Comparison of ENCODE assay signal across 19 cellular contexts in genomic region chr7:77894574-77895091, GRCh38.
"Had no signal": no experiment of that assay in that cellular context is flagged by ENCODE, and none has a peak within 500 bp of the region (broad histone marks: within the 10 kb centered on the region; RNA-seq: fewer than 3 reads in every experiment).

No MANE protein-coding gene starts in this region.

- H3K27me3 ChIP-seq: body of pancreas, gastrocnemius medialis, hepatocyte, suprapubic skin, upper lobe of left lung had no signal

- H3K36me3 ChIP-seq: left ventricle myocardium inferior, suprapubic skin, upper lobe of left lung had no signal

- H3K27ac Mint-ChIP-seq: activated naive CD4-positive, alpha-beta T cell treated with anti-CD3 and anti-CD28 coated beads, Interleukin-2, amount 50 U/mL, for 24 hours; nephron had no signal

- H3K9me3 Mint-ChIP-seq: activated naive CD4-positive, alpha-beta T cell treated with anti-CD3 and anti-CD28 coated beads, Interleukin-2, amount 50 U/mL, for 24 hours; nephron had no signal

- ATAC-seq: activated CD4-positive, CD25-positive, alpha-beta regulatory T cell treated with anti-CD3 and anti-CD28 coated beads, Interleukin-2, amount 50 U/mL, for 24 hours; body of pancreas; gastrocnemius medialis had no signal

- H3K4me1 ChIP-seq: left ventricle myocardium inferior, suprapubic skin, upper lobe of left lung had no signal

- H3K4me1 Mint-ChIP-seq: nephron had no signal

- H3K4me2 ChIP-seq: hepatocyte had no signal

- H3K9me3 ChIP-seq: body of pancreas, gastrocnemius medialis, left ventricle myocardium inferior, suprapubic skin, upper lobe of left lung had no signal

- H2AFZ ChIP-seq: hepatocyte had no signal

- DNase-seq: activated effector memory CD4-positive, alpha-beta T cell treated with Interleukin-2 at 50 U/mL for 16 hours; activated T-cell treated with anti-CD3 and anti-CD28 coated beads, Interleukin-2, amount 50 U/mL, for 1 hour; amniotic stem cell; body of pancreas; central memory CD4-positive, alpha-beta T cell; effector CD4-positive, alpha-beta T cell; gastrocnemius medialis; kidney; left ventricle myocardium inferior; mesendoderm; stimulated activated CD4-positive, alpha-beta T cell treated with anti-CD3 and anti-CD28 coated beads, Interleukin-2, amount 100 ng/mL, for 48 hours; stimulated activated naive CD4-positive, alpha-beta T cell treated with Interleukin-2 at 50 U/mL for 16 hours; upper lobe of left lung had no signal

- H3K4me3 ChIP-seq: body of pancreas, coronary artery, gastrocnemius medialis, hepatocyte, left ventricle myocardium inferior, suprapubic skin, upper lobe of left lung had no signal

- H3K27ac ChIP-seq: body of pancreas, coronary artery, gastrocnemius medialis, hepatocyte, left ventricle myocardium inferior, suprapubic skin, upper lobe of left lung had no signal

- H3K27me3 Mint-ChIP-seq: activated naive CD4-positive, alpha-beta T cell treated with anti-CD3 and anti-CD28 coated beads, Interleukin-2, amount 50 U/mL, for 24 hours had no signal

- H3K4me3 Mint-ChIP-seq: activated naive CD4-positive, alpha-beta T cell treated with anti-CD3 and anti-CD28 coated beads, Interleukin-2, amount 50 U/mL, for 24 hours; nephron had no signal
